Comparison of ENCODE assay signal across 8 cellular contexts in genomic region chr12:88579941-88580871, GRCh38. TPM values are rescaled to one million over a fixed set of nuclear protein-coding genes. Genes with fewer than 3 reads are reported as not detected.
A peak's percentile ranks its signal among the peaks of the same experiment; 100 is the strongest.
DNase-seq lines count a peak whose midpoint lies in the region; ATAC-seq and TF ChIP-seq lines count a peak whose summit lies in the region.

KITLG (minus strand) TSS chr12:88580471; CDS start chr12:88580278, 193 bp downstream.

- peak within 1 kb of the TSS; percentile 30 for H3K9ac ChIP-seq in endocrine pancreas (ENCODE audit: control insufficient read depth, insufficient read depth, low read length)

- DNase-seq in GM13976 (ENCODE audit: low spot score) (peak; percentile 74), NCI-H146 treated with DMSO at 0.1 percent for 48 hours (lab: John Stamatoyannopoulos, UW; ENCODE audit: unreplicated experiment) (peak; percentile 90), lower leg skin (ENCODE audit: low spot score in 2 of 2) (peak; percentile 76 to 96)
- peak; percentile 38 for DNase-seq in T-helper 2 cell treated with Interferon-gamma antibody and Interleukin-4, amounts not matched to agents 5 μg/mL and 100 μg/mL, for 36 hours (ENCODE audit: low spot score)

- H3K27ac Mint-ChIP-seq in T-helper 2 cell treated with Interferon-gamma antibody and Interleukin-4, amounts not matched to agents 5 μg/mL and 100 μg/mL, for 36 hours: no peak within 1 kb of the TSS
- H3K27ac Mint-ChIP-seq in stimulated activated memory B cell treated with anti-CD40 and anti-IgM and Interleukin-4, amounts not matched to agents 10 μg/mL and 1 μg/mL and 100 μg/mL, for 72 hours: no peak within 1 kb of the TSS

- ATAC-seq in HG02678 (IDR thresholded peaks at IDR 0.05; ENCODE audit: unreplicated experiment): peak; percentile 72
- peak; percentile 39 for ATAC-seq in stimulated activated memory B cell treated with anti-CD40 and anti-IgM and Interleukin-4, amounts not matched to agents 10 μg/mL and 1 μg/mL and 100 μg/mL, for 72 hours
- no peak for ATAC-seq in GM21576 (IDR thresholded peaks at IDR 0.05; ENCODE audit: unreplicated experiment)

- no peaks in the 10 kb centered on the region for H3K27me3 ChIP-seq in endocrine pancreas (ENCODE audit: control insufficient read depth, insufficient read depth, low read length)

- no peaks in the 10 kb centered on the region for H3K36me3 ChIP-seq in endocrine pancreas (ENCODE audit: control insufficient read depth, insufficient read depth, low read length)

- H3K4me3 ChIP-seq in endocrine pancreas (ENCODE audit: control insufficient read depth, insufficient read depth, low read length) (no peak within 1 kb of the TSS), lower leg skin (ENCODE audit: low read depth, poor library complexity, severe bottlenecking) (peak within 1 kb of the TSS; percentile 71)

- H3K4me3 Mint-ChIP-seq in T-helper 2 cell treated with Interferon-gamma antibody and Interleukin-4, amounts not matched to agents 5 μg/mL and 100 μg/mL, for 36 hours: peak within 1 kb of the TSS; percentile 82
- H3K4me3 Mint-ChIP-seq in stimulated activated memory B cell treated with anti-CD40 and anti-IgM and Interleukin-4, amounts not matched to agents 10 μg/mL and 1 μg/mL and 100 μg/mL, for 72 hours: peak within 1 kb of the TSS; percentile 32

- no peaks in the 10 kb centered on the region for H3K4me1 ChIP-seq in endocrine pancreas (ENCODE audit: control insufficient read depth, insufficient read depth, low read length)

- H3K9me3 Mint-ChIP-seq in T-helper 2 cell treated with Interferon-gamma antibody and Interleukin-4, amounts not matched to agents 5 μg/mL and 100 μg/mL, for 36 hours: no peaks in the 10 kb centered on the region
- H3K9me3 Mint-ChIP-seq in stimulated activated memory B cell treated with anti-CD40 and anti-IgM and Interleukin-4, amounts not matched to agents 10 μg/mL and 1 μg/mL and 100 μg/mL, for 72 hours: peaks cover 6% of the 10 kb centered on the region

- no peak for TF ChIP-seq CTCF in GM13976 (IDR thresholded peaks at IDR 0.05; ENCODE audit: borderline replicate concordance, control extremely low read depth, extremely low read depth, insufficient read depth, missing control alignments)
- no peak for TF ChIP-seq CTCF in lower leg skin (IDR thresholded peaks at IDR 0.05)

- in situ Hi-C loops in GM13976 (cut with MboI; ENCODE audit: low sequenced_read_pairs, unreplicated experiment): no loop called here

- H3K27me3 Mint-ChIP-seq in T-helper 2 cell treated with Interferon-gamma antibody and Interleukin-4, amounts not matched to agents 5 μg/mL and 100 μg/mL, for 36 hours (ENCODE audit: low read depth): peaks cover 66% of the 10 kb centered on the region
- peaks cover 23% of the 10 kb centered on the region for H3K27me3 Mint-ChIP-seq in stimulated activated memory B cell treated with anti-CD40 and anti-IgM and Interleukin-4, amounts not matched to agents 10 μg/mL and 1 μg/mL and 100 μg/mL, for 72 hours

- no peaks in the 10 kb centered on the region for H3K9me3 ChIP-seq in endocrine pancreas (ENCODE audit: control insufficient read depth, low read length)

- 1% methylated on average over 50 to 68 of the region's 76 CpGs for WGBS in lower leg skin, 2 donors

- no peaks in the 10 kb centered on the region for H3K36me3 Mint-ChIP-seq in T-helper 2 cell treated with Interferon-gamma antibody and Interleukin-4, amounts not matched to agents 5 μg/mL and 100 μg/mL, for 36 hours (ENCODE audit: low read depth)
- no peaks in the 10 kb centered on the region for H3K36me3 Mint-ChIP-seq in stimulated activated memory B cell treated with anti-CD40 and anti-IgM and Interleukin-4, amounts not matched to agents 10 μg/mL and 1 μg/mL and 100 μg/mL, for 72 hours

- intact Hi-C loops in lower leg skin (cut with DNase I; ENCODE audit: low total_unique reads): no loop called here

- peak in 1 of 2 donors; percentile 18 for TF ChIP-seq POLR2A in lower leg skin (IDR thresholded peaks at IDR 0.05)

- peaks cover 10% of the 10 kb centered on the region for H3K4me1 Mint-ChIP-seq in T-helper 2 cell treated with Interferon-gamma antibody and Interleukin-4, amounts not matched to agents 5 μg/mL and 100 μg/mL, for 36 hours (ENCODE audit: low read depth)
- peaks cover 10% of the 10 kb centered on the region for H3K4me1 Mint-ChIP-seq in stimulated activated memory B cell treated with anti-CD40 and anti-IgM and Interleukin-4, amounts not matched to agents 10 μg/mL and 1 μg/mL and 100 μg/mL, for 72 hours

RNA-seq across cellular contexts. Expression of gene KITLG, which starts in this region (rescaled TPM):
- 10 to 100 TPM in 1 of 4 donors, 1 to 10 TPM in 3; 5.5 to 12.0 (median 7.6) TPM for total RNA-seq in lower leg skin

Comparison
In these comparisons a context has a peak if more than half of its experiments do, and no peak if none do; other contexts are left out.
1. DNase-seq: peak in every context shown above with its lines; median percentile 90 in NCI-H146 treated with DMSO at 0.1 percent for 48 hours; 86 in lower leg skin; 74 in GM13976; 38 in T-helper 2 cell treated with Interferon-gamma antibody and Interleukin-4, amounts not matched to agents 5 μg/mL and 100 μg/mL, for 36 hours.